In genomic region chr4:36439556-36439955, GRCh38 we compare ENCODE assay signal across 26 cellular contexts.
"Had no signal": no experiment of that assay in that cellular context is flagged by ENCODE, and none has a peak within 500 bp of the region (broad histone marks: within the 10 kb centered on the region; RNA-seq: fewer than 3 reads in every experiment).

No MANE protein-coding gene starts in this region.

- ATAC-seq: effector memory CD8-positive, alpha-beta T cell; left colon; lower lobe of right lung; mucosa of descending colon; natural killer cell treated with Interleukin-12 subunit alpha and Interleukin-12 subunit beta and Interleukin-15 and Interleukin-18, amount 100 ng/mL, for 72 hours; right cardiac atrium; stimulated activated memory B cell treated with anti-CD40 and anti-IgM and Interleukin-4, amounts not matched to agents 10 μg/mL and 1 μg/mL and 100 μg/mL, for 72 hours; stimulated activated naive CD8-positive, alpha-beta T cell treated with anti-CD3 and anti-CD28 coated beads, Interleukin-15, Interleukin-2, amounts not matched to agents 100 U/mL and 50 U/mL, for 24 hours had no signal

- FAIRE-seq: frontal cortex had no signal

- H3K36me3 ChIP-seq: left ventricle myocardium inferior, lower lobe of right lung, prostate gland, sigmoid colon, tibial artery had no signal

- H3K27ac Mint-ChIP-seq: effector memory CD8-positive, alpha-beta T cell; immature natural killer cell; naive B cell; natural killer cell treated with Interleukin-12 subunit alpha and Interleukin-12 subunit beta and Interleukin-15 and Interleukin-18, amount 100 ng/mL, for 72 hours; stimulated activated memory B cell treated with anti-CD40 and anti-IgM and Interleukin-4, amounts not matched to agents 10 μg/mL and 1 μg/mL and 100 μg/mL, for 72 hours; type B pancreatic cell had no signal

- H3K27me3 Mint-ChIP-seq: type B pancreatic cell had no signal

- H3K27ac ChIP-seq: coronary artery, left ventricle myocardium inferior, lower lobe of right lung, prostate gland, sigmoid colon, testis, tibial artery had no signal

- H3K36me3 Mint-ChIP-seq: type B pancreatic cell had no signal

- H3K4me3 ChIP-seq: coronary artery, left ventricle myocardium inferior, lower lobe of right lung, mucosa of descending colon, prostate gland, sigmoid colon, testis, tibial artery had no signal

- H3K4me3 Mint-ChIP-seq: effector memory CD8-positive, alpha-beta T cell; immature natural killer cell; naive B cell; natural killer cell treated with Interleukin-12 subunit alpha and Interleukin-12 subunit beta and Interleukin-15 and Interleukin-18, amount 100 ng/mL, for 72 hours; neural crest cell; stimulated activated memory B cell treated with anti-CD40 and anti-IgM and Interleukin-4, amounts not matched to agents 10 μg/mL and 1 μg/mL and 100 μg/mL, for 72 hours; type B pancreatic cell had no signal

- DNase-seq: dermis blood vessel endothelial cell; effector memory CD8-positive, alpha-beta T cell; hypothalamus; immature natural killer cell; islet precursor cell; kidney glomerular epithelial cell; left colon; left ventricle myocardium inferior; lower lobe of right lung; mucosa of descending colon; naive B cell; nucleus accumbens; right cardiac atrium; sigmoid colon; stimulated activated CD4-positive, alpha-beta T cell treated with anti-CD3 and anti-CD28 coated beads, Interleukin-4, amount 100 ng/mL, for 4 hours; stimulated activated naive CD8-positive, alpha-beta T cell treated with anti-CD3 and anti-CD28 coated beads, Interleukin-15, Interleukin-2, amounts not matched to agents 100 U/mL and 50 U/mL, for 24 hours; substantia nigra; testis; tibial artery had no signal

- H3K4me1 ChIP-seq: left ventricle myocardium inferior, lower lobe of right lung, prostate gland, sigmoid colon, testis, tibial artery had no signal

- H3K4me1 Mint-ChIP-seq: immature natural killer cell; naive B cell; stimulated activated memory B cell treated with anti-CD40 and anti-IgM and Interleukin-4, amounts not matched to agents 10 μg/mL and 1 μg/mL and 100 μg/mL, for 72 hours had no signal

- H3K27me3 ChIP-seq: sigmoid colon, testis, tibial artery had no signal
